In genomic region chr5:132369471-132370240, GRCh38 we compare ENCODE assay signal across 8 cellular contexts. TPM values are rescaled to one million over a fixed set of nuclear protein-coding genes. Genes with fewer than 3 reads are reported as not detected.
DNase-seq lines count a peak whose midpoint lies in the region; ATAC-seq and TF ChIP-seq lines count a peak whose summit lies in the region.

Gene SLC22A5 (plus strand): TSS chr5:132369710. CDS start chr5:132369973, 263 bp downstream.

- TF ChIP-seq POLR2A in stomach (IDR thresholded peaks at IDR 0.05), result peak in 1 of 4 donors; percentile 32

- H3K36me3 Mint-ChIP-seq in CD4-positive, alpha-beta memory T cell, result peaks cover under 1 to 2% of the 10 kb centered on the region in 2 donors
- H3K36me3 Mint-ChIP-seq in nephron progenitor cell (ENCODE audit: low read depth), result peaks cover under 1% of the 10 kb centered on the region

- no peak for TF ChIP-seq EP300 in stomach (IDR thresholded peaks at IDR 0.05)

- peaks cover 31% of the 10 kb centered on the region for H3K4me1 ChIP-seq in CD4-positive, alpha-beta memory T cell (ENCODE audit: insufficient read depth, low read length)
- H3K4me1 ChIP-seq in PC-3 (ENCODE audit: insufficient read depth, low read length) (peaks cover 42% of the 10 kb centered on the region), stomach (peaks cover 13 to 54% (median 40%) of the 10 kb centered on the region in 4 donors)

- H3K4me1 Mint-ChIP-seq in CD4-positive, alpha-beta memory T cell, result peaks cover 13 to 32% (median 26%) of the 10 kb centered on the region in 4 donors
- peaks cover 19% of the 10 kb centered on the region for H3K4me1 Mint-ChIP-seq in nephron progenitor cell

- no peaks in the 10 kb centered on the region for H3K9me3 ChIP-seq in CD4-positive, alpha-beta memory T cell (ENCODE audit: control insufficient read depth in 1 of 2, low read length in 2 of 2)
- H3K9me3 ChIP-seq in PC-3 (ENCODE audit: low read length), result no peaks in the 10 kb centered on the region
- H3K9me3 ChIP-seq in stomach, result no peaks in the 10 kb centered on the region

- WGBS in stomach, 5 donors, result 0 to 2% (median 1%) methylated on average over 42 to 93 of the region's 93 CpGs

- H3K4me3 ChIP-seq in CD4-positive, alpha-beta memory T cell (ENCODE audit: low read length in 2 of 2), result peak within 1 kb of the TSS; percentile 20 to 72
- H3K4me3 ChIP-seq in PC-3 (ENCODE audit: low read length) (peak within 1 kb of the TSS; percentile 97), stomach (peak within 1 kb of the TSS; percentile 60 to 76 (median 68))

- H3K27ac Mint-ChIP-seq in CD4-positive, alpha-beta memory T cell, result peak within 1 kb of the TSS; percentile 70 to 93 (median 88)
- no peak within 1 kb of the TSS for H3K27ac Mint-ChIP-seq in nephron progenitor cell

- intact Hi-C loops in CD4-positive, alpha-beta memory T cell (cut with micrococcal nuclease), result loop anchor here (1.0 to 5.0 kb wide), 2 partner anchors 75 to 97 kb away; partner anchors contain the start of gene SLC22A4
- intact Hi-C loops in PC-3 (cut with micrococcal nuclease) (loop anchor here (2.0 kb wide), 1 partner anchor 75 kb away; the partner anchor contains the start of gene SLC22A4), stomach (cut with DNase I; ENCODE audit: low total_unique reads) (no loop called here)

- peak within 1 kb of the TSS; percentile 74 for H3K27ac ChIP-seq in CD4-positive, alpha-beta memory T cell (ENCODE audit: low read depth, low read length)
- H3K27ac ChIP-seq in PC-3 (ENCODE audit: low read length), result peak within 1 kb of the TSS; percentile 51
- peak within 1 kb of the TSS; percentile 87 to 90 (median 89) for H3K27ac ChIP-seq in stomach

- H3K9ac ChIP-seq in PC-3 (ENCODE audit: low read length), result peak within 1 kb of the TSS; percentile 77

- no peaks in the 10 kb centered on the region for H3K27me3 ChIP-seq in CD4-positive, alpha-beta memory T cell (ENCODE audit: insufficient read depth, low read length)
- H3K27me3 ChIP-seq in PC-3 (ENCODE audit: low read length), result no peaks in the 10 kb centered on the region
- H3K27me3 ChIP-seq in stomach, result no peaks in the 10 kb centered on the region

- H3K9me3 Mint-ChIP-seq in CD4-positive, alpha-beta memory T cell, result no peaks in the 10 kb centered on the region
- no peaks in the 10 kb centered on the region for H3K9me3 Mint-ChIP-seq in nephron progenitor cell

- H3K36me3 ChIP-seq in CD4-positive, alpha-beta memory T cell (ENCODE audit: insufficient read depth, low read length), result no peaks in the 10 kb centered on the region
- H3K36me3 ChIP-seq in PC-3 (ENCODE audit: low read depth, low read length) (no peaks in the 10 kb centered on the region), stomach (peaks cover 0 to 2% (median under 1%) of the 10 kb centered on the region in 4 donors)

- DNase-seq in CD4-positive, alpha-beta memory T cell, result peak; percentile 67 to 77 (median 72)
- peak; percentile 76 for DNase-seq in PC-3
- DNase-seq in activated T-helper 1 cell treated with anti-CD3 and anti-CD28 coated beads, Interleukin-2, amount 50 U/mL, for 16 hours (ENCODE audit: low read depth in 1 of 2, low spot score in 1 of 2), result peak; percentile 49 to 54
- peak; percentile 34 for DNase-seq in fibroblast of peridontal ligament (ENCODE audit: extremely low read depth)
- DNase-seq in nephron progenitor cell, result peak; percentile 83
- peak; percentile 88 for DNase-seq in stomach

- CTCF ChIA-PET in CD4-positive, alpha-beta memory T cell (lab: Charles Lee; ENCODE audit: partially characterized antibody), result interaction anchor here (0.8 to 3.3 kb wide), 10 partner anchors 10 to 308 kb away, joined by 3 to 17 read pairs (median 4); partner anchors contain the start of genes IRF1 and SLC22A4
- CTCF ChIA-PET in PC-3 (lab: Charles Lee), result interaction anchor here (0.8 to 1.0 kb wide), 2 partner anchors 9 to 132 kb away, joined by 3 read pairs; no protein-coding TSS in a partner anchor

- ATAC-seq in GM19351 (IDR thresholded peaks at IDR 0.05; ENCODE audit: unreplicated experiment) (peak; percentile 93), HG03457 (IDR thresholded peaks at IDR 0.05; ENCODE audit: unreplicated experiment) (peak; percentile 69), PC-3 (peak; percentile 85)

- no TSS peak for BruUV-seq in PC-3 (replicated peaks; lab: Mats Ljungman, UMichigan)

- peak within 1 kb of the TSS; percentile 97 for H3K4me2 ChIP-seq in PC-3 (ENCODE audit: low read length)

- no peak for TF ChIP-seq CTCF in PC-3 (conservative IDR thresholded peaks at IDR 0.05; ENCODE audit: low read depth, low read length)
- no peak for TF ChIP-seq CTCF in nephron progenitor cell (IDR thresholded peaks at IDR 0.05)
- TF ChIP-seq CTCF in stomach (IDR thresholded peaks at IDR 0.05), result no peak

- POLR2A ChIA-PET in CD4-positive, alpha-beta memory T cell (lab: Charles Lee; ENCODE audit: partially characterized antibody), result interaction anchor here (0.9 to 2.9 kb wide), 16 partner anchors 9 to 378 kb away, joined by 3 to 30 read pairs (median 4); partner anchors contain the start of genes CCNI2, IRF1, KIF3A and RAD50
- POLR2A ChIA-PET in PC-3 (lab: Charles Lee; ENCODE audit: unreplicated experiment), result interaction anchor here (0.6 to 0.7 kb wide), 4 partner anchors 27 to 131 kb away, joined by 3 to 4 read pairs (median 3); partner anchors contain the start of gene SLC22A4

- H3K27me3 Mint-ChIP-seq in CD4-positive, alpha-beta memory T cell, result no peaks in the 10 kb centered on the region
- H3K27me3 Mint-ChIP-seq in nephron progenitor cell (ENCODE audit: low read depth, poor library complexity), result peaks cover 41% of the 10 kb centered on the region

- peak within 1 kb of the TSS; percentile 98 for H2AFZ ChIP-seq in PC-3 (ENCODE audit: low read length)

- no peaks in the 10 kb centered on the region for H4K20me1 ChIP-seq in PC-3 (ENCODE audit: low read length)

- H3K4me3 Mint-ChIP-seq in CD4-positive, alpha-beta memory T cell, result peak within 1 kb of the TSS; percentile 83 to 91 (median 87)
- peak within 1 kb of the TSS; percentile 82 for H3K4me3 Mint-ChIP-seq in nephron progenitor cell

- no peaks in the 10 kb centered on the region for H3F3A ChIP-seq in PC-3 (ENCODE audit: low read length, unreplicated experiment)

- H3K79me2 ChIP-seq in PC-3 (ENCODE audit: low read length), result peaks cover 54% of the 10 kb centered on the region

- no peaks in the 10 kb centered on the region for H3K9me2 ChIP-seq in PC-3 (replicated peaks; ENCODE audit: low read length)

RNA-seq across cellular contexts. Expression of gene SLC22A5, which starts in this region (rescaled TPM):
- 1 to 10 TPM; 8.9 to 10.0 TPM for total RNA-seq in CD4-positive, alpha-beta memory T cell
- polyA plus RNA-seq in CD4-positive, alpha-beta memory T cell, result 1 to 10 TPM; 1.9 to 2.9 TPM
- total RNA-seq in PC-3 (2014; rRNA removed) (8.2 and 21.8 TPM in 2 replicates), stomach (10 to 100 TPM; 11.4 to 46.1 (median 37.5) TPM)
- polyA plus RNA-seq in stomach, result 1 to 10 TPM; 2.1 to 5.7 (median 3.0) TPM

Comparison
In these comparisons a context has a peak if more than half of its experiments do, and no peak if none do; other contexts are left out.
1. Peak in every context shown above with its lines: DNase-seq, ATAC-seq, H3K4me3 ChIP-seq and H3K27ac ChIP-seq.
2. DNase-seq: peak in every context shown above with its lines; median percentile 88 in stomach; 83 in nephron progenitor cell; 76 in PC-3; 72 in CD4-positive, alpha-beta memory T cell; 52 in activated T-helper 1 cell treated with anti-CD3 and anti-CD28 coated beads, Interleukin-2, amount 50 U/mL, for 16 hours; 34 in fibroblast of peridontal ligament.
3. H3K4me3 ChIP-seq: peak in every context shown above with its lines; median percentile 97 in PC-3; 68 in stomach; 46 in CD4-positive, alpha-beta memory T cell.